ENCODE assay signal across 8 cellular contexts in the genomic region with DNA sequence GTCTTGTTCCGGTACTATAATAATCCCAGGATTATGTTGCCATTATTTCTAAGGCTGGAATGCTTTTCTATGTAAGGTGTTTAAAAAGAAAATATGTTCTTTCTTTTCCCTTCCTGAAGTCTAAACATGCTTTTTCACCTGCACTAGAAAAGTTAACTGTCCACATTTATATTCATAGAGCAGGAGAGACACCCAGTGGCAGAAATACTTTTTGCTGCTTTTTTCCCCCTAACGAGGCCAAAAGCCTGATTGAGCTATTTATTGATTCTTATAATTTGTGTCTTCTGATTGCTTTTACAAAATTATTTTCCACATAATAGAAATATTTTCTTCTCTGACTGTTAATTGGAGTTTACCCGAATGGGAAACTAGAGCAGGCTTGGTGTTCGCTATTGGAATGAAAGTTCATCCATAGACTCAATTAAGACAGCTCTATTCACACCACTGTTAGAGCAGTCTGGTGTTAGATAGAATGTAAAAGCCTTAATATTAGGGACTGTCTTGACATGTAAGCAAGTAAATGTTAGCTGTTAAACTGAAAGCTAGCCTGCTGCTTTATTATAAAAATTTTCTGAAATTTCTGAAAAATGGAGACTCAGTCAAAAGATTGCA. TPM values are rescaled to one million over a fixed set of nuclear protein-coding genes. Genes with fewer than 3 reads are reported as not detected.
DNase-seq lines count a peak whose midpoint lies in the region; ATAC-seq and TF ChIP-seq lines count a peak whose summit lies in the region.

No MANE protein-coding gene starts in this region.

- peaks cover 12% of the 10 kb centered on the region for H3K4me1 Mint-ChIP-seq in activated T-cell treated with anti-CD3 and anti-CD28 coated beads, Interleukin-2, amount 50 U/mL, for 4 hours (ENCODE audit: low read depth)
- peaks cover 5% of the 10 kb centered on the region for H3K4me1 Mint-ChIP-seq in memory B cell

- no peak overlapping the region for H3K4me3 ChIP-seq in cardiac fibroblast (replicated peaks in 1 of 2; ENCODE audit: low read depth in 2 of 2, low read length in 2 of 2)

- peaks cover 16% of the 10 kb centered on the region for H3K36me3 Mint-ChIP-seq in activated T-cell treated with anti-CD3 and anti-CD28 coated beads, Interleukin-2, amount 50 U/mL, for 4 hours (ENCODE audit: insufficient read depth)
- H3K36me3 Mint-ChIP-seq in memory B cell, result peaks cover 11% of the 10 kb centered on the region

- peak; percentile 10 for DNase-seq in activated T-cell treated with anti-CD3 and anti-CD28 coated beads, Interleukin-2, amount 50 U/mL, for 4 hours
- DNase-seq in activated T-cell treated with anti-CD3 and anti-CD28 coated beads, Interleukin-2, amount 50 U/mL, for 1 hour, result no peak
- peak; percentile 2 for DNase-seq in NCI-H2227 treated with DMSO at 0.1 percent for 48 hours (lab: John Stamatoyannopoulos, UW)
- DNase-seq in cardiac fibroblast (ENCODE audit: low read depth in 2 of 2), result peak; percentile 36 to 44
- peak; percentile 22 to 43 for DNase-seq in memory B cell (ENCODE audit: low spot score in 2 of 2)
- no peak for DNase-seq in NK-92 (lab: John Stamatoyannopoulos, UW; ENCODE audit: unreplicated experiment)

- ATAC-seq in activated T-cell treated with anti-CD3 and anti-CD28 coated beads, Interleukin-2, amount 50 U/mL, for 4 hours, result peak; percentile 37 to 43
- peak; percentile 54 for ATAC-seq in GM21576 (IDR thresholded peaks at IDR 0.05; ENCODE audit: unreplicated experiment)
- peak; percentile 34 for ATAC-seq in memory B cell (ENCODE audit: low read depth)
- ATAC-seq in HG02571 (IDR thresholded peaks at IDR 0.05; ENCODE audit: unreplicated experiment), result no peak

- H3K9me3 Mint-ChIP-seq in activated T-cell treated with anti-CD3 and anti-CD28 coated beads, Interleukin-2, amount 50 U/mL, for 4 hours, result no peaks in the 10 kb centered on the region
- no peaks in the 10 kb centered on the region for H3K9me3 Mint-ChIP-seq in memory B cell

- H3K27ac Mint-ChIP-seq in memory B cell, result no peak overlapping the region

- H3K4me3 Mint-ChIP-seq in activated T-cell treated with anti-CD3 and anti-CD28 coated beads, Interleukin-2, amount 50 U/mL, for 4 hours, result no peak overlapping the region
- no peak overlapping the region for H3K4me3 Mint-ChIP-seq in memory B cell

- peak; percentile 38 for TF ChIP-seq CTCF in cardiac fibroblast (IDR thresholded peaks at IDR 0.05; ENCODE audit: low read depth, low read length)

- no peaks in the 10 kb centered on the region for H3K27me3 Mint-ChIP-seq in activated T-cell treated with anti-CD3 and anti-CD28 coated beads, Interleukin-2, amount 50 U/mL, for 4 hours (ENCODE audit: low read depth)
- H3K27me3 Mint-ChIP-seq in memory B cell, result no peaks in the 10 kb centered on the region

RNA-seq across cellular contexts. Expression of a gene that starts 15.8 kb away (rescaled TPM):
- total RNA-seq in activated T-cell treated with anti-CD3 and anti-CD28 coated beads, Interleukin-2, amount 50 U/mL, for 4 hours, result 1 to 10 TPM; 6.0 to 8.3 (median 7.0) TPM

RNA-seq across cellular contexts. Expression of a gene that starts 21.5 kb away (rescaled TPM):
- total RNA-seq in activated T-cell treated with anti-CD3 and anti-CD28 coated beads, Interleukin-2, amount 50 U/mL, for 4 hours, result 10 to 100 TPM; 22.0 to 27.8 (median 26.4) TPM

Comparison
In these comparisons a context has a peak if more than half of its experiments do, and no peak if none do; other contexts are left out.
1. DNase-seq: peak in activated T-cell treated with anti-CD3 and anti-CD28 coated beads, Interleukin-2, amount 50 U/mL, for 4 hours (single experiment), NCI-H2227 treated with DMSO at 0.1 percent for 48 hours (single experiment), cardiac fibroblast (2 of 2) and memory B cell (2 of 2); none in activated T-cell treated with anti-CD3 and anti-CD28 coated beads, Interleukin-2, amount 50 U/mL, for 1 hour (single experiment) and NK-92 (single experiment).